Comparison of ENCODE assay signal across 8 cellular contexts in the genomic region with DNA sequence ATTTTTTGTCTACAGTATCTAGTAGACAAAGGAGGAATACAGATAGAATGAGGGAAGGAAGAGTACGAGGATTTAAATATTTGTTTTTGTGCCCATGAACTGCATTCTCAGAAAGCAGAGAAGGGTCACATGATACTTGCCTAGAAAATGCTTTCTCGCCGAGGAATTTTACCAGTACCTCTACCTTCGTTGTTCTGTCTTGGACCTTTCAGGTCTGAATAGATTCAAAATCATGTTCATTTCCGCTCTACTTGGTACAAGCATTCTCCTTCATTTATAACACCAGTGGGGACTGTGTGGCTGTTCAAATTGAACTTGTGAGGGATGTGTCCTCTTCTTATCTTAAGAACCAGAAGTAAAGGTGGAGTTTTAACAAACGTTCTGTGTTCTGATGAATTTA. TPM values are rescaled to one million over a fixed set of nuclear protein-coding genes. Genes with fewer than 3 reads are reported as not detected.
A peak's percentile ranks its signal among the peaks of the same experiment; 100 is the strongest.
DNase-seq lines count a peak whose midpoint lies in the region; ATAC-seq and TF ChIP-seq lines count a peak whose summit lies in the region.

No MANE protein-coding gene starts in this region.

- H3K4me3 ChIP-seq in GM06990 (replicated peaks; ENCODE audit: low read depth, low read length): peak overlapping the region; percentile 74
- H3K4me3 ChIP-seq in RWPE2 (ENCODE audit: severe bottlenecking): peak overlapping the region; percentile 76
- peak overlapping the region; percentile 73 to 89 (median 85) for H3K4me3 ChIP-seq in esophagus muscularis mucosa
- H3K4me3 ChIP-seq in prostate gland: peak overlapping the region; percentile 83 to 92

- DNase-seq in GM06990 (ENCODE audit: extremely low read depth, insufficient read length): no peak
- no peak for DNase-seq in RWPE2 (ENCODE audit: low spot score)
- no peak for DNase-seq in esophagus muscularis mucosa (ENCODE audit: extremely low spot score)
- no peak for DNase-seq in prostate gland (ENCODE audit: low spot score)
- DNase-seq in Ammon's horn (ENCODE audit: low spot score): no peak

- TF ChIP-seq EP300 in esophagus muscularis mucosa (IDR thresholded peaks at IDR 0.05): no peak

- no peak for TF ChIP-seq CTCF in GM06990 (IDR thresholded peaks at IDR 0.05; ENCODE audit: insufficient read depth, low read length, poor library complexity, severe bottlenecking)
- TF ChIP-seq CTCF in RWPE2 (IDR thresholded peaks at IDR 0.05; ENCODE audit: poor library complexity, severe bottlenecking): no peak
- TF ChIP-seq CTCF in esophagus muscularis mucosa (IDR thresholded peaks at IDR 0.05): no peak
- TF ChIP-seq CTCF in prostate gland (IDR thresholded peaks at IDR 0.05): no peak

- no peaks in the 10 kb centered on the region for H3K9me3 ChIP-seq in RWPE2 (ENCODE audit: severe bottlenecking)
- H3K9me3 ChIP-seq in esophagus muscularis mucosa: no peaks in the 10 kb centered on the region
- H3K9me3 ChIP-seq in prostate gland: no peaks in the 10 kb centered on the region

- H3K36me3 ChIP-seq in GM06990 (ENCODE audit: control insufficient read depth, insufficient read depth, low read length): no peaks in the 10 kb centered on the region
- peaks cover 37% of the 10 kb centered on the region for H3K36me3 ChIP-seq in RWPE2 (ENCODE audit: low read depth)
- peaks cover 0 to 24% (median 4%) of the 10 kb centered on the region in 4 donors for H3K36me3 ChIP-seq in esophagus muscularis mucosa
- no peaks in the 10 kb centered on the region for H3K36me3 ChIP-seq in prostate gland

- intact Hi-C loops in esophagus muscularis mucosa (cut with DNase I) (no loop called here), prostate gland (cut with DNase I) (no loop called here)

- 2% methylated on average over 6 of the region's 6 CpGs for WGBS in esophagus muscularis mucosa
- WGBS in prostate gland: 3% methylated on average over 6 of the region's 6 CpGs

- H3K4me1 ChIP-seq in RWPE2 (ENCODE audit: insufficient read depth, poor library complexity, severe bottlenecking) (peaks cover 24% of the 10 kb centered on the region), esophagus muscularis mucosa (peaks cover 38 to 65% (median 59%) of the 10 kb centered on the region in 4 donors), prostate gland (replicated peaks) (no peaks in the 10 kb centered on the region)

- no peak for ATAC-seq in RWPE2 (ENCODE audit: low read depth)
- no peak for ATAC-seq in GM19397 (IDR thresholded peaks at IDR 0.05; ENCODE audit: unreplicated experiment)
- no peak for ATAC-seq in HG03025 (IDR thresholded peaks at IDR 0.05; ENCODE audit: low FRiP score, unreplicated experiment)
- ATAC-seq in HG02981 (IDR thresholded peaks at IDR 0.05; ENCODE audit: unreplicated experiment): no peak

- TF ChIP-seq POLR2A in esophagus muscularis mucosa (IDR thresholded peaks at IDR 0.05; ENCODE audit: low read depth): no peak
- no peak for TF ChIP-seq POLR2A in prostate gland (IDR thresholded peaks at IDR 0.05)

- H3K27ac ChIP-seq in RWPE2 (ENCODE audit: poor library complexity, severe bottlenecking): peak overlapping the region; percentile 77
- H3K27ac ChIP-seq in esophagus muscularis mucosa (replicated peaks in 1 of 4): peak overlapping the region in 3 of 4 donors; percentile 90 to 94 (median 91)
- H3K27ac ChIP-seq in prostate gland: no peak overlapping the region

- no peaks in the 10 kb centered on the region for H3K27me3 ChIP-seq in GM06990 (replicated peaks; ENCODE audit: control insufficient read depth, insufficient read depth, low read length)
- H3K27me3 ChIP-seq in RWPE2 (ENCODE audit: insufficient read depth, poor library complexity, severe bottlenecking): no peaks in the 10 kb centered on the region
- H3K27me3 ChIP-seq in esophagus muscularis mucosa: no peaks in the 10 kb centered on the region
- no peaks in the 10 kb centered on the region for H3K27me3 ChIP-seq in prostate gland (replicated peaks; ENCODE audit: insufficient read depth)

RNA-seq across cellular contexts. Expression of a gene that starts 1.9 kb away (rescaled TPM):
- total RNA-seq in esophagus muscularis mucosa (10 to 100 TPM; 16.6 to 25.5 (median 23.3) TPM), prostate gland (10 to 100 TPM; 19.1 to 21.2 TPM)

Comparison
In these comparisons a context has a peak if more than half of its experiments do, and no peak if none do; other contexts are left out.
1. H3K27ac ChIP-seq: peak in RWPE2 (single experiment) and esophagus muscularis mucosa (3 of 4); none in prostate gland (0 of 2).
2. Peak in every context shown above with its lines, with median percentiles within 50 percentile points of each other: H3K4me3 ChIP-seq.